7 cellular contexts compared by ENCODE assay signal in genomic region chr15:86915811-86916331, GRCh38.
DNase-seq lines count a peak whose midpoint lies in the region; ATAC-seq and TF ChIP-seq lines count a peak whose summit lies in the region.

No MANE protein-coding gene starts in this region.

- no peak overlapping the region for H3K27ac Mint-ChIP-seq in T-helper 17 cell

- peak; percentile 38 for TF ChIP-seq CTCF in GM12873 (IDR thresholded peaks at IDR 0.05; ENCODE audit: insufficient read depth, low read depth, low read length, missing control alignments)
- TF ChIP-seq CTCF in kidney epithelial cell (IDR thresholded peaks at IDR 0.05; ENCODE audit: insufficient read depth, low read length, poor library complexity, severe bottlenecking), result peak; percentile 54

- peaks cover 31% of the 10 kb centered on the region for H3K27me3 Mint-ChIP-seq in T-helper 17 cell

- no peak overlapping the region for H3K4me3 Mint-ChIP-seq in T-helper 17 cell

- H3K36me3 ChIP-seq in kidney epithelial cell (ENCODE audit: control insufficient read depth, insufficient read depth, low read length), result no peaks in the 10 kb centered on the region

- no peak overlapping the region for H3K4me3 ChIP-seq in kidney epithelial cell (ENCODE audit: low read depth, low read length)

- no peaks in the 10 kb centered on the region for H3K27me3 ChIP-seq in kidney epithelial cell (ENCODE audit: control insufficient read depth, insufficient read depth, low read length)

- ATAC-seq in T-helper 17 cell, result no peak

- DNase-seq in NCI-H446 treated with DMSO at 0.1 percent for 48 hours (lab: John Stamatoyannopoulos, UW) (peak; percentile 18), T47D (ENCODE audit: low read depth in 1 of 2, low spot score in 1 of 2) (peak; percentile 48 to 78), kidney epithelial cell (ENCODE audit: low read depth) (peak; percentile 25), T-helper 17 cell (no peak), cortex of kidney (lab: John Stamatoyannopoulos, UW) (no peak), NCI-H2227 (lab: John Stamatoyannopoulos, UW; ENCODE audit: unreplicated experiment) (no peak)

- in situ Hi-C loops in T47D (cut with HindIII; ENCODE audit: low pct_unique_long_range_greater_than_20kb, low sequenced_read_pairs), result no loop called here

- H3K9me3 ChIP-seq in T-helper 17 cell (ENCODE audit: control insufficient read depth, low read length, poor library complexity, severe bottlenecking), result no peaks in the 10 kb centered on the region

- H3K4me1 Mint-ChIP-seq in T-helper 17 cell, result no peaks in the 10 kb centered on the region

- H3K36me3 Mint-ChIP-seq in T-helper 17 cell (ENCODE audit: low read depth), result no peaks in the 10 kb centered on the region

Comparison
In these comparisons a context has a peak if more than half of its experiments do, and no peak if none do; other contexts are left out.
1. DNase-seq: peak in NCI-H446 treated with DMSO at 0.1 percent for 48 hours (single experiment), T47D (2 of 2) and kidney epithelial cell (single experiment); none in T-helper 17 cell (0 of 3), cortex of kidney (single experiment) and NCI-H2227 (single experiment).